In the genomic region with DNA sequence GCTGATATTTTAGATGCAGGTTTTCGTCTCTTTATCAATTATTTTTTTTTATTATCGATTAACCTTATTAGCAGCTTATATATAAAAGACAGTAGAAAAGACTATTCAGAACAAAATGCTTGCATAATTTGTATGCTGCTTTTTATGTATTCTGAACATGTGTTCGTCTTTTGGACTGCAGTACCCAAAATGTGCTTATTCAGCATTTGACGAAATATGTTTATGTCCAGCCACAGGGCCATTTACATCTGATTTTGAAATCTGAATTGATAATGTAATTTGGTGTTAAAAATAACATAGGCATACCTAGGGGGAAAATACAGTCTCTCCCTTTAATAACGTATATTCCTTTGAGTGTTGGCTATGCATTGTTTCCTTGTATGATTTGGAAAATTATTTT, we compare ENCODE assay signal across 2 cellular contexts.
TF ChIP-seq lines count a peak whose summit lies in the region.

No MANE protein-coding gene starts in this region.

TF ChIP-seq in HepG2, 621 proteins besides CTCF, POLR2A, EP300 and RAD21 (continued from another document):
- peak; percentile 96 to 97 for TF ChIP-seq MAFK (conservative IDR thresholded peaks at IDR 0.05 in 1 of 2, IDR thresholded peaks at IDR 0.05 in 1 of 2; ENCODE audit: low read length in 2 of 2)
- TF ChIP-seq MAFF (IDR thresholded peaks at IDR 0.05; ENCODE audit: low read depth, low read length), result peak; percentile 96
- TF ChIP-seq, protein P1, sequence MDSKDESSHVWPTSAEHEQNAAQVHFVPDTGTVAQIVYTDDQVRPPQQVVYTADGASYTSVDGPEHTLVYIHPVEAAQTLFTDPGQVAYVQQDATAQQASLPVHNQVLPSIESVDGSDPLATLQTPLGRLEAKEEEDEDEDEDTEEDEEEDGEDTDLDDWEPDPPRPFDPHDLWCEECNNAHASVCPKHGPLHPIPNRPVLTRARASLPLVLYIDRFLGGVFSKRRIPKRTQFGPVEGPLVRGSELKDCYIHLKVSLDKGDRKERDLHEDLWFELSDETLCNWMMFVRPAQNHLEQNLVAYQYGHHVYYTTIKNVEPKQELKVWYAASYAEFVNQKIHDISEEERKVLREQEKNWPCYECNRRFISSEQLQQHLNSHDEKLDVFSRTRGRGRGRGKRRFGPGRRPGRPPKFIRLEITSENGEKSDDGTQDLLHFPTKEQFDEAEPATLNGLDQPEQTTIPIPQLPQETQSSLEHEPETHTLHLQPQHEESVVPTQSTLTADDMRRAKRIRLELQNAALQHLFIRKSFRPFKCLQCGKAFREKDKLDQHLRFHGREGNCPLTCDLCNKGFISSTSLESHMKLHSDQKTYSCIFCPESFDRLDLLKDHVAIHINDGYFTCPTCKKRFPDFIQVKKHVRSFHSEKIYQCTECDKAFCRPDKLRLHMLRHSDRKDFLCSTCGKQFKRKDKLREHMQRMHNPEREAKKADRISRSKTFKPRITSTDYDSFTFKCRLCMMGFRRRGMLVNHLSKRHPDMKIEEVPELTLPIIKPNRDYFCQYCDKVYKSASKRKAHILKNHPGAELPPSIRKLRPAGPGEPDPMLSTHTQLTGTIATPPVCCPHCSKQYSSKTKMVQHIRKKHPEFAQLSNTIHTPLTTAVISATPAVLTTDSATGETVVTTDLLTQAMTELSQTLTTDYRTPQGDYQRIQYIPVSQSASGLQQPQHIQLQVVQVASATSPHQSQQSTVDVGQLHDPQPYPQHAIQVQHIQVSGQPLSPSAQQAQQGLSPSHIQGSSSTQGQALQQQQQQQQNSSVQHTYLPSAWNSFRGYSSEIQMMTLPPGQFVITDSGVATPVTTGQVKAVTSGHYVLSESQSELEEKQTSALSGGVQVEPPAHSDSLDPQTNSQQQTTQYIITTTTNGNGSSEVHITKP (CRISPR knock-in tag; IDR thresholded peaks at IDR 0.05; ENCODE audit: low read depth), result no peak
TF ChIP-seq in HepG2: peak in this region for 2.

TF ChIP-seq in K562, 482 proteins besides CTCF, POLR2A, EP300 and RAD21 (continued from another document):
- TF ChIP-seq, protein P2, sequence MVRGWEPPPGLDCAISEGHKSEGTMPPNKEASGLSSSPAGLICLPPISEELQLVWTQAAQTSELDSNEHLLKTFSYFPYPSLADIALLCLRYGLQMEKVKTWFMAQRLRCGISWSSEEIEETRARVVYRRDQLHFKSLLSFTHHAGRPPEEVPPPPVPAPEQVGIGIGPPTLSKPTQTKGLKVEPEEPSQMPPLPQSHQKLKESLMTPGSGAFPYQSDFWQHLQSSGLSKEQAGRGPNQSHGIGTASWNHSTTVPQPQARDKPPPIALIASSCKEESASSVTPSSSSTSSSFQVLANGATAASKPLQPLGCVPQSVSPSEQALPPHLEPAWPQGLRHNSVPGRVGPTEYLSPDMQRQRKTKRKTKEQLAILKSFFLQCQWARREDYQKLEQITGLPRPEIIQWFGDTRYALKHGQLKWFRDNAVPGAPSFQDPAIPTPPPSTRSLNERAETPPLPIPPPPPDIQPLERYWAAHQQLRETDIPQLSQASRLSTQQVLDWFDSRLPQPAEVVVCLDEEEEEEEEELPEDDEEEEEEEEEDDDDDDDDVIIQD (CRISPR knock-in tag; IDR thresholded peaks at IDR 0.05), result no peak
- no peak for TF ChIP-seq NBN (IDR thresholded peaks at IDR 0.05; ENCODE audit: low read depth)
- TF ChIP-seq, protein P3, sequence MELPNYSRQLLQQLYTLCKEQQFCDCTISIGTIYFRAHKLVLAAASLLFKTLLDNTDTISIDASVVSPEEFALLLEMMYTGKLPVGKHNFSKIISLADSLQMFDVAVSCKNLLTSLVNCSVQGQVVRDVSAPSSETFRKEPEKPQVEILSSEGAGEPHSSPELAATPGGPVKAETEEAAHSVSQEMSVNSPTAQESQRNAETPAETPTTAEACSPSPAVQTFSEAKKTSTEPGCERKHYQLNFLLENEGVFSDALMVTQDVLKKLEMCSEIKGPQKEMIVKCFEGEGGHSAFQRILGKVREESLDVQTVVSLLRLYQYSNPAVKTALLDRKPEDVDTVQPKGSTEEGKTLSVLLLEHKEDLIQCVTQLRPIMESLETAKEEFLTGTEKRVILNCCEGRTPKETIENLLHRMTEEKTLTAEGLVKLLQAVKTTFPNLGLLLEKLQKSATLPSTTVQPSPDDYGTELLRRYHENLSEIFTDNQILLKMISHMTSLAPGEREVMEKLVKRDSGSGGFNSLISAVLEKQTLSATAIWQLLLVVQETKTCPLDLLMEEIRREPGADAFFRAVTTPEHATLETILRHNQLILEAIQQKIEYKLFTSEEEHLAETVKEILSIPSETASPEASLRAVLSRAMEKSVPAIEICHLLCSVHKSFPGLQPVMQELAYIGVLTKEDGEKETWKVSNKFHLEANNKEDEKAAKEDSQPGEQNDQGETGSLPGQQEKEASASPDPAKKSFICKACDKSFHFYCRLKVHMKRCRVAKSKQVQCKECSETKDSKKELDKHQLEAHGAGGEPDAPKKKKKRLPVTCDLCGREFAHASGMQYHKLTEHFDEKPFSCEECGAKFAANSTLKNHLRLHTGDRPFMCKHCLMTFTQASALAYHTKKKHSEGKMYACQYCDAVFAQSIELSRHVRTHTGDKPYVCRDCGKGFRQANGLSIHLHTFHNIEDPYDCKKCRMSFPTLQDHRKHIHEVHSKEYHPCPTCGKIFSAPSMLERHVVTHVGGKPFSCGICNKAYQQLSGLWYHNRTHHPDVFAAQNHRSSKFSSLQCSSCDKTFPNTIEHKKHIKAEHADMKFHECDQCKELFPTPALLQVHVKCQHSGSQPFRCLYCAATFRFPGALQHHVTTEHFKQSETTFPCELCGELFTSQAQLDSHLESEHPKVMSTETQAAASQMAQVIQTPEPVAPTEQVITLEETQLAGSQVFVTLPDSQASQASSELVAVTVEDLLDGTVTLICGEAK (IDR thresholded peaks at IDR 0.05), result no peak
- TF ChIP-seq, protein P3 (CRISPR knock-in tag; IDR thresholded peaks at IDR 0.05), result no peak
- no peak for TF ChIP-seq FOSL1 (tag; conservative IDR thresholded peaks at IDR 0.05)
- no peak for TF ChIP-seq GABPB1 (CRISPR knock-in tag; IDR thresholded peaks at IDR 0.05)
- TF ChIP-seq MAFK (IDR thresholded peaks at IDR 0.05; ENCODE audit: low read length), result peak; percentile 95
- no peak for TF ChIP-seq HMGN3 (IDR thresholded peaks at IDR 0.05; ENCODE audit: borderline replicate concordance, extremely low read depth, insufficient read length, low read depth, low read length)
- TF ChIP-seq MAFG (tag; conservative IDR thresholded peaks at IDR 0.05), result peak; percentile 90
- TF ChIP-seq, protein P4, sequence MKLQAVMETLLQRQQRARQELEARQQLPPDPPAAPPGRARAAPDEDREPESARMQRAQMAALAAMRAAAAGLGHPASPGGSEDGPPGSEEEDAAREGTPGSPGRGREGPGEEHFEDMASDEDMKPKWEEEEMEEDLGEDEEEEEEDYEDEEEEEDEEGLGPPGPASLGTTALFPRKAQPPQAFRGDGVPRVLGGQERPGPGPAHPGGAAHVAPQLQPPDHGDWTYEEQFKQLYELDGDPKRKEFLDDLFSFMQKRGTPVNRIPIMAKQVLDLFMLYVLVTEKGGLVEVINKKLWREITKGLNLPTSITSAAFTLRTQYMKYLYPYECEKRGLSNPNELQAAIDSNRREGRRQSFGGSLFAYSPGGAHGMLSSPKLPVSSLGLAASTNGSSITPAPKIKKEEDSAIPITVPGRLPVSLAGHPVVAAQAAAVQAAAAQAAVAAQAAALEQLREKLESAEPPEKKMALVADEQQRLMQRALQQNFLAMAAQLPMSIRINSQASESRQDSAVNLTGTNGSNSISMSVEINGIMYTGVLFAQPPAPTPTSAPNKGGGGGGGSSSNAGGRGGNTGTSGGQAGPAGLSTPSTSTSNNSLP (IDR thresholded peaks at IDR 0.05; ENCODE audit: borderline replicate concordance, low read depth, low read length), result no peak
- TF ChIP-seq, protein P5, sequence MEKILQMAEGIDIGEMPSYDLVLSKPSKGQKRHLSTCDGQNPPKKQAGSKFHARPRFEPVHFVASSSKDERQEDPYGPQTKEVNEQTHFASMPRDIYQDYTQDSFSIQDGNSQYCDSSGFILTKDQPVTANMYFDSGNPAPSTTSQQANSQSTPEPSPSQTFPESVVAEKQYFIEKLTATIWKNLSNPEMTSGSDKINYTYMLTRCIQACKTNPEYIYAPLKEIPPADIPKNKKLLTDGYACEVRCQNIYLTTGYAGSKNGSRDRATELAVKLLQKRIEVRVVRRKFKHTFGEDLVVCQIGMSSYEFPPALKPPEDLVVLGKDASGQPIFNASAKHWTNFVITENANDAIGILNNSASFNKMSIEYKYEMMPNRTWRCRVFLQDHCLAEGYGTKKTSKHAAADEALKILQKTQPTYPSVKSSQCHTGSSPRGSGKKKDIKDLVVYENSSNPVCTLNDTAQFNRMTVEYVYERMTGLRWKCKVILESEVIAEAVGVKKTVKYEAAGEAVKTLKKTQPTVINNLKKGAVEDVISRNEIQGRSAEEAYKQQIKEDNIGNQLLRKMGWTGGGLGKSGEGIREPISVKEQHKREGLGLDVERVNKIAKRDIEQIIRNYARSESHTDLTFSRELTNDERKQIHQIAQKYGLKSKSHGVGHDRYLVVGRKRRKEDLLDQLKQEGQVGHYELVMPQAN (IDR thresholded peaks at IDR 0.05; ENCODE audit: borderline replicate concordance), result no peak
- TF ChIP-seq, protein P6, sequence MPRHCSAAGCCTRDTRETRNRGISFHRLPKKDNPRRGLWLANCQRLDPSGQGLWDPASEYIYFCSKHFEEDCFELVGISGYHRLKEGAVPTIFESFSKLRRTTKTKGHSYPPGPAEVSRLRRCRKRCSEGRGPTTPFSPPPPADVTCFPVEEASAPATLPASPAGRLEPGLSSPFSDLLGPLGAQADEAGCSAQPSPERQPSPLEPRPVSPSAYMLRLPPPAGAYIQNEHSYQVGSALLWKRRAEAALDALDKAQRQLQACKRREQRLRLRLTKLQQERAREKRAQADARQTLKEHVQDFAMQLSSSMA (CRISPR knock-in tag; IDR thresholded peaks at IDR 0.05), result no peak
- no peak for TF ChIP-seq BRF1 (IDR thresholded peaks at IDR 0.05; ENCODE audit: borderline replicate concordance, extremely low read depth, insufficient read length)
- TF ChIP-seq ARID2 (IDR thresholded peaks at IDR 0.05), result no peak
- no peak for TF ChIP-seq ZBTB8A (IDR thresholded peaks at IDR 0.05; ENCODE audit: partially characterized antibody)
- no peak for TF ChIP-seq ZNF444 (CRISPR knock-in tag; IDR thresholded peaks at IDR 0.05)
- TF ChIP-seq C11orf30 (IDR thresholded peaks at IDR 0.05; ENCODE audit: low read depth), result peak; percentile 91
- TF ChIP-seq HEY1 (CRISPR knock-in tag; IDR thresholded peaks at IDR 0.05; ENCODE audit: borderline replicate concordance), result no peak
- peak; percentile 96 for TF ChIP-seq MAFF (IDR thresholded peaks at IDR 0.05; ENCODE audit: low read length)
- no peak for TF ChIP-seq BMI1 (IDR thresholded peaks at IDR 0.05; ENCODE audit: low read length)
